ENCODE assay signal across 1 cellular context in the genomic region with DNA sequence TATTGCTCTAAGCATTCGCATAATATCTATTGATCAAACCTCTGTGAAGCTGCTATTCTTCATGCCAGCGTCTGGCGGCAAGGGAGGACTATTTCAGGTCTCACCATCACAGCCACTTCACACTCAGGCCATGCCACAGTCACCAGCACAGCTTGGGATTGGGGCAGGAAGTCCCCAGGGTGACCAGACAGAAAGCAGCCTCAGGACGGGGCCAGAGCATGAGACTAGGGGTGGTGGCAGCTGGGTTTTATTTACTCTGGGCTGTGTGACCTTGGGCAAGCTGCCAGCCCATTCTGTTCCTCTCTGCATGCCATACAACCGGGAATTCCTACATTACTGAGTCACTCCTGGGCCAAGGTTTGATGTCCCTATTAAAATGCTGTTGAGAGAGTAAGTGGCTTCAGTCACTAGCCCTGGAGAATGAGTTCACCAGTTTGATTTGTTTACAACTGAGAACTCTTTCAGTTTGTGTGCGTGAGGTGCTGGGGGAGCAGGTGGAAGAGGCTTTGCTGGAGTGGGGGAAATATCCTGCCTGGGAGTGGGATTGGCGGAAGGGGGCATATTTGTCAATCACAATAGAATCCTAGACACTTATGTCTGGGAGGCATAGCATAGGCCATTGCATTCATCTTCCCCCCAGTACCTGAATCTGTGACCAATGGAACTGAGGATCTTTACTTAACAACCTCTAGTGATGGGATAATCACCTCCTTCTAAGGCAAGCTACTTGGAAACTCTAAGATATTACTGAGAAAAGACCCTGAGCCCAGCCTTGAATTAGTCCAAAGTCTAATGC.
A peak's percentile ranks its signal among the peaks of the same experiment; 100 is the strongest.
TF ChIP-seq lines count a peak whose summit lies in the region.

No MANE protein-coding gene starts in this region.

TF ChIP-seq in HepG2, 621 proteins besides CTCF, POLR2A, EP300 and RAD21 (continued from another document):
- TF ChIP-seq, protein P1, sequence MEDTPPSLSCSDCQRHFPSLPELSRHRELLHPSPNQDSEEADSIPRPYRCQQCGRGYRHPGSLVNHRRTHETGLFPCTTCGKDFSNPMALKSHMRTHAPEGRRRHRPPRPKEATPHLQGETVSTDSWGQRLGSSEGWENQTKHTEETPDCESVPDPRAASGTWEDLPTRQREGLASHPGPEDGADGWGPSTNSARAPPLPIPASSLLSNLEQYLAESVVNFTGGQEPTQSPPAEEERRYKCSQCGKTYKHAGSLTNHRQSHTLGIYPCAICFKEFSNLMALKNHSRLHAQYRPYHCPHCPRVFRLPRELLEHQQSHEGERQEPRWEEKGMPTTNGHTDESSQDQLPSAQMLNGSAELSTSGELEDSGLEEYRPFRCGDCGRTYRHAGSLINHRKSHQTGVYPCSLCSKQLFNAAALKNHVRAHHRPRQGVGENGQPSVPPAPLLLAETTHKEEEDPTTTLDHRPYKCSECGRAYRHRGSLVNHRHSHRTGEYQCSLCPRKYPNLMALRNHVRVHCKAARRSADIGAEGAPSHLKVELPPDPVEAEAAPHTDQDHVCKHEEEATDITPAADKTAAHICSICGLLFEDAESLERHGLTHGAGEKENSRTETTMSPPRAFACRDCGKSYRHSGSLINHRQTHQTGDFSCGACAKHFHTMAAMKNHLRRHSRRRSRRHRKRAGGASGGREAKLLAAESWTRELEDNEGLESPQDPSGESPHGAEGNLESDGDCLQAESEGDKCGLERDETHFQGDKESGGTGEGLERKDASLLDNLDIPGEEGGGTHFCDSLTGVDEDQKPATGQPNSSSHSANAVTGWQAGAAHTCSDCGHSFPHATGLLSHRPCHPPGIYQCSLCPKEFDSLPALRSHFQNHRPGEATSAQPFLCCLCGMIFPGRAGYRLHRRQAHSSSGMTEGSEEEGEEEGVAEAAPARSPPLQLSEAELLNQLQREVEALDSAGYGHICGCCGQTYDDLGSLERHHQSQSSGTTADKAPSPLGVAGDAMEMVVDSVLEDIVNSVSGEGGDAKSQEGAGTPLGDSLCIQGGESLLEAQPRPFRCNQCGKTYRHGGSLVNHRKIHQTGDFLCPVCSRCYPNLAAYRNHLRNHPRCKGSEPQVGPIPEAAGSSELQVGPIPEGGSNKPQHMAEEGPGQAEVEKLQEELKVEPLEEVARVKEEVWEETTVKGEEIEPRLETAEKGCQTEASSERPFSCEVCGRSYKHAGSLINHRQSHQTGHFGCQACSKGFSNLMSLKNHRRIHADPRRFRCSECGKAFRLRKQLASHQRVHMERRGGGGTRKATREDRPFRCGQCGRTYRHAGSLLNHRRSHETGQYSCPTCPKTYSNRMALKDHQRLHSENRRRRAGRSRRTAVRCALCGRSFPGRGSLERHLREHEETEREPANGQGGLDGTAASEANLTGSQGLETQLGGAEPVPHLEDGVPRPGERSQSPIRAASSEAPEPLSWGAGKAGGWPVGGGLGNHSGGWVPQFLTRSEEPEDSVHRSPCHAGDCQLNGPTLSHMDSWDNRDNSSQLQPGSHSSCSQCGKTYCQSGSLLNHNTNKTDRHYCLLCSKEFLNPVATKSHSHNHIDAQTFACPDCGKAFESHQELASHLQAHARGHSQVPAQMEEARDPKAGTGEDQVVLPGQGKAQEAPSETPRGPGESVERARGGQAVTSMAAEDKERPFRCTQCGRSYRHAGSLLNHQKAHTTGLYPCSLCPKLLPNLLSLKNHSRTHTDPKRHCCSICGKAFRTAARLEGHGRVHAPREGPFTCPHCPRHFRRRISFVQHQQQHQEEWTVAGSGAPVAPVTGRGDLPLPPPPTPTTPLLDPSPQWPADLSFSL (CRISPR knock-in tag; IDR thresholded peaks at IDR 0.05): peak; percentile 59; the same call in 1 of the 2 replicates
- TF ChIP-seq ZGPAT (CRISPR knock-in tag; IDR thresholded peaks at IDR 0.05) (peak; percentile 96), ZNF326 (CRISPR knock-in tag; IDR thresholded peaks at IDR 0.05; ENCODE audit: borderline replicate concordance) (no peak), ZBTB8A (CRISPR knock-in tag; IDR thresholded peaks at IDR 0.05; ENCODE audit: borderline replicate concordance, low read depth) (no peak), ZNF552 (CRISPR knock-in tag; IDR thresholded peaks at IDR 0.05; ENCODE audit: borderline replicate concordance) (no peak), ZNF704 (CRISPR knock-in tag; IDR thresholded peaks at IDR 0.05; ENCODE audit: borderline replicate concordance) (no peak), ZNF678 (CRISPR knock-in tag; IDR thresholded peaks at IDR 0.05) (no peak), HNF4G (IDR thresholded peaks at IDR 0.05; ENCODE audit: borderline replicate concordance, low read depth, low read length) (no peak; the same call in 1 of the 2 replicates), HNF4G (CRISPR knock-in tag; IDR thresholded peaks at IDR 0.05; ENCODE audit: borderline replicate concordance, low read depth) (no peak), MXD1 (CRISPR knock-in tag; IDR thresholded peaks at IDR 0.05) (peak; percentile 33; the same call in 1 of the 2 replicates), MYNN (CRISPR knock-in tag; IDR thresholded peaks at IDR 0.05; ENCODE audit: low read depth) (no peak), REST (IDR thresholded peaks at IDR 0.05; ENCODE audit: borderline replicate concordance in 1 of 2, low read depth in 1 of 2, low read length in 2 of 2) (peak in 1 of 2 experiments; percentile 55; a peak in 1 of 4 replicates), ZNF136 (CRISPR knock-in tag; IDR thresholded peaks at IDR 0.05; ENCODE audit: low read depth) (peak; percentile 92), ZNF446 (CRISPR knock-in tag; IDR thresholded peaks at IDR 0.05) (no peak), FOXC1 (CRISPR knock-in tag; IDR thresholded peaks at IDR 0.05; ENCODE audit: borderline replicate concordance) (peak; percentile 74; the same call in 1 of the 2 replicates)
- TF ChIP-seq, protein P2, sequence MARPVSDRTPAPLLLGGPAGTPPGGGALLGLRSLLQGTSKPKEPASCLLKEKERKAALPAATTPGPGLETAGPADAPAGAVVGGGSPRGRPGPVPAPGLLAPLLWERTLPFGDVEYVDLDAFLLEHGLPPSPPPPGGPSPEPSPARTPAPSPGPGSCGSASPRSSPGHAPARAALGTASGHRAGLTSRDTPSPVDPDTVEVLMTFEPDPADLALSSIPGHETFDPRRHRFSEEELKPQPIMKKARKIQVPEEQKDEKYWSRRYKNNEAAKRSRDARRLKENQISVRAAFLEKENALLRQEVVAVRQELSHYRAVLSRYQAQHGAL (CRISPR knock-in tag; IDR thresholded peaks at IDR 0.05; ENCODE audit: not compliant biosample characterization): no peak
- TF ChIP-seq, protein P3, sequence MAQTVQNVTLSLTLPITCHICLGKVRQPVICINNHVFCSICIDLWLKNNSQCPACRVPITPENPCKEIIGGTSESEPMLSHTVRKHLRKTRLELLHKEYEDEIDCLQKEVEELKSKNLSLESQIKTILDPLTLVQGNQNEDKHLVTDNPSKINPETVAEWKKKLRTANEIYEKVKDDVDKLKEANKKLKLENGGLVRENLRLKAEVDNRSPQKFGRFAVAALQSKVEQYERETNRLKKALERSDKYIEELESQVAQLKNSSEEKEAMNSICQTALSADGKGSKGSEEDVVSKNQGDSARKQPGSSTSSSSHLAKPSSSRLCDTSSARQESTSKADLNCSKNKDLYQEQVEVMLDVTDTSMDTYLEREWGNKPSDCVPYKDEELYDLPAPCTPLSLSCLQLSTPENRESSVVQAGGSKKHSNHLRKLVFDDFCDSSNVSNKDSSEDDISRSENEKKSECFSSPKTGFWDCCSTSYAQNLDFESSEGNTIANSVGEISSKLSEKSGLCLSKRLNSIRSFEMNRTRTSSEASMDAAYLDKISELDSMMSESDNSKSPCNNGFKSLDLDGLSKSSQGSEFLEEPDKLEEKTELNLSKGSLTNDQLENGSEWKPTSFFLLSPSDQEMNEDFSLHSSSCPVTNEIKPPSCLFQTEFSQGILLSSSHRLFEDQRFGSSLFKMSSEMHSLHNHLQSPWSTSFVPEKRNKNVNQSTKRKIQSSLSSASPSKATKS (CRISPR knock-in tag; IDR thresholded peaks at IDR 0.05): 0 out of 2 replicates have a peak, but pooled peaks have one; percentile 34
